In genomic region chr10:28677889-28678686, GRCh38 we compare ENCODE assay signal across 8 cellular contexts. TPM values are rescaled to one million over a fixed set of nuclear protein-coding genes. Genes with fewer than 3 reads are reported as not detected.
DNase-seq lines count a peak whose midpoint lies in the region; ATAC-seq and TF ChIP-seq lines count a peak whose summit lies in the region.

No MANE protein-coding gene starts in this region.

- H3K36me3 ChIP-seq in KMS-11 (ENCODE audit: insufficient read depth), result no peaks in the 10 kb centered on the region; the same call in 1 of the 2 replicates

- H3K9me3 Mint-ChIP-seq in neural crest cell, result no peaks in the 10 kb centered on the region

- no peak for TF ChIP-seq CTCF in KMS-11 (conservative IDR thresholded peaks at IDR 0.05; ENCODE audit: low read depth, low read length)
- no peak for TF ChIP-seq CTCF in foreskin fibroblast (IDR thresholded peaks at IDR 0.05; ENCODE audit: low read depth, low read length)
- no peak for TF ChIP-seq CTCF in neural crest cell (conservative IDR thresholded peaks at IDR 0.05)

- peak overlapping the region; percentile 58 for H2AFZ ChIP-seq in KMS-11 (ENCODE audit: low read depth)

- peaks cover 42% of the 10 kb centered on the region for H3K4me1 ChIP-seq in KMS-11 (ENCODE audit: low read depth, poor library complexity, severe bottlenecking)

- peaks cover 3% of the 10 kb centered on the region for H3K36me3 Mint-ChIP-seq in neural crest cell (ENCODE audit: low read depth)

- peak overlapping the region; percentile 12 for H3K27ac Mint-ChIP-seq in neural crest cell (ENCODE audit: unreplicated experiment)

- DNase-seq in activated T-helper 1 cell treated with Interleukin-2 at 50 U/mL for 16 hours (ENCODE audit: low read depth) (peak; percentile 1), foreskin fibroblast (peak in 1 of 2 donors; percentile 40), neural crest cell (ENCODE audit: low read depth, low spot score) (peak; percentile 42), SW480 (ENCODE audit: low spot score) (no peak), T1000 (lab: John Stamatoyannopoulos, UW) (no peak), KG1 (lab: John Stamatoyannopoulos, UW) (no peak)

- H3K4me3 Mint-ChIP-seq in neural crest cell, result peak overlapping the region; percentile 89

- peak; percentile 9 for ATAC-seq in GM18511 (IDR thresholded peaks at IDR 0.05; ENCODE audit: unreplicated experiment)

- peaks cover 3% of the 10 kb centered on the region; the same call in 1 of the 2 replicates for H4K20me1 ChIP-seq in KMS-11 (ENCODE audit: insufficient read depth)

- H3K4me1 Mint-ChIP-seq in neural crest cell, result peaks cover 36% of the 10 kb centered on the region

- peak overlapping the region; percentile 70 for H3K9ac ChIP-seq in KMS-11

- peaks cover 2% of the 10 kb centered on the region; the same call in 1 of the 2 replicates for H3K27me3 ChIP-seq in KMS-11 (ENCODE audit: insufficient read depth, low read depth)

- peak overlapping the region; percentile 92 for H3K4me2 ChIP-seq in KMS-11

- H3K4me3 ChIP-seq in KMS-11 (IDR thresholded peaks at IDR 0.05; ENCODE audit: insufficient read depth, low read depth, low read length), result no peak overlapping the region
- H3K4me3 ChIP-seq in foreskin fibroblast (ENCODE audit: low read depth in 1 of 2, low read length in 2 of 2), result peak overlapping the region; percentile 64 to 67

- peaks cover 23% of the 10 kb centered on the region; the same call in 1 of the 2 replicates for H3K79me2 ChIP-seq in KMS-11 (ENCODE audit: insufficient read depth, low read depth)

- peaks cover 81% of the 10 kb centered on the region for H3K27me3 Mint-ChIP-seq in neural crest cell (ENCODE audit: low read depth)

- H3K27ac ChIP-seq in KMS-11, result peak overlapping the region; percentile 59

RNA-seq across cellular contexts. Expression of gene BAMBI, which starts 0.8 kb away (rescaled TPM):
- total RNA-seq in neural crest cell, result 4.8 and 5.5 TPM in 2 replicates

Comparison
In these comparisons a context has a peak if more than half of its experiments do, and no peak if none do; other contexts are left out.
1. DNase-seq: peak in activated T-helper 1 cell treated with Interleukin-2 at 50 U/mL for 16 hours (single experiment) and neural crest cell (single experiment); none in SW480 (single experiment), T1000 (single experiment) and KG1 (single experiment).